In genomic region chr2:74554821-74555531, GRCh38 we compare ENCODE assay signal across 8 cellular contexts. TPM values are rescaled to one million over a fixed set of nuclear protein-coding genes. Genes with fewer than 3 reads are reported as not detected.
DNase-seq lines count a peak whose midpoint lies in the region; ATAC-seq, FAIRE-seq and TF ChIP-seq lines count a peak whose summit lies in the region.

No MANE protein-coding gene starts in this region.

- H4K20me1 ChIP-seq in GM23248 (ENCODE audit: insufficient read depth), result no peaks in the 10 kb centered on the region

- in situ Hi-C loops in GM23248 (cut with MboI), result no loop called here

- H3F3A ChIP-seq in GM23248 (ENCODE audit: insufficient read depth), result peaks cover 12% of the 10 kb centered on the region; the same call in 1 of the 2 replicates

- H3K4me3 ChIP-seq in GM23248, result peak overlapping the region; percentile 97
- H3K4me3 ChIP-seq in NB4 (ENCODE audit: low read depth, low read length), result peak overlapping the region; percentile 96
- H3K4me3 ChIP-seq in pancreas, result peak overlapping the region; percentile 59 to 93 (median 76)

- H3K9ac ChIP-seq in GM23248, result peak overlapping the region; percentile 83

- WGBS in GM23248 (ENCODE audit: low coverage in 1 of 2, low lambda C conversion rate in 2 of 2, missing lambda C conversion rate in 2 of 2), 2 experiments, result 17 to 21% methylated on average over 44 to 58 of the region's 58 CpGs
- 3 to 6% methylated on average over 48 to 58 of the region's 58 CpGs for WGBS in pancreas, 2 donors

- H3K4me1 ChIP-seq in GM23248 (ENCODE audit: insufficient read depth) (peaks cover 23% of the 10 kb centered on the region), pancreas (no peaks in the 10 kb centered on the region)

- DNase-seq in GM10266 (ENCODE audit: extremely low spot score), result peak; percentile 56
- DNase-seq in GM23248, result peak; percentile 67
- peak; percentile 75 for DNase-seq in NB4 (ENCODE audit: low read depth)
- DNase-seq in activated effector memory CD4-positive, alpha-beta T cell treated with anti-CD3 and anti-CD28 coated beads, Interleukin-2, amount 50 U/mL, for 16 hours, result peak; percentile 81
- DNase-seq in Right ventricle myocardium inferior (ENCODE audit: missing footprints), result peak; percentile 90
- peak; percentile 40 to 86 (median 66) for DNase-seq in pancreas
- no peak for DNase-seq in COLO829 (ENCODE audit: low spot score)
- no peak for DNase-seq in occipital lobe (lab: John Stamatoyannopoulos, UW)

- H3K27ac ChIP-seq in GM23248, result peak overlapping the region; percentile 87
- peak overlapping the region; percentile 65 to 77 (median 70) for H3K27ac ChIP-seq in pancreas

- H3K27me3 ChIP-seq in GM23248 (replicated peaks; ENCODE audit: insufficient read depth), result no peaks in the 10 kb centered on the region
- H3K27me3 ChIP-seq in pancreas, result no peaks in the 10 kb centered on the region

- no peaks in the 10 kb centered on the region for H3K9me3 ChIP-seq in GM23248 (ENCODE audit: low read depth)
- H3K9me3 ChIP-seq in pancreas, result no peaks in the 10 kb centered on the region

- H3K79me2 ChIP-seq in GM23248 (ENCODE audit: insufficient read depth), result peaks cover 50% of the 10 kb centered on the region

- no peak for TF ChIP-seq CTCF in GM10266 (IDR thresholded peaks at IDR 0.05; ENCODE audit: control insufficient read depth, insufficient read depth, low read depth, missing control alignments)
- TF ChIP-seq CTCF in NB4 (IDR thresholded peaks at IDR 0.05; ENCODE audit: low read depth, low read length), result no peak
- no peak for TF ChIP-seq CTCF in pancreas (IDR thresholded peaks at IDR 0.05)

- ATAC-seq in Right ventricle myocardium inferior (peak; percentile 26), pancreas (peak; percentile 65 to 77 (median 74))

- H3K4me2 ChIP-seq in GM23248 (ENCODE audit: unreplicated experiment), result peak overlapping the region; percentile 84

- H3K9me2 ChIP-seq in GM23248 (ENCODE audit: insufficient read depth), result no peaks in the 10 kb centered on the region

- peak overlapping the region; percentile 93 for H2AFZ ChIP-seq in GM23248

- FAIRE-seq in pancreas (lab: Jason Lieb, UNC), result no peak

- H3K36me3 ChIP-seq in GM23248 (ENCODE audit: low read depth), result no peaks in the 10 kb centered on the region
- H3K36me3 ChIP-seq in pancreas, result no peaks in the 10 kb centered on the region

- TF ChIP-seq POLR2A in NB4 (IDR thresholded peaks at IDR 0.05; ENCODE audit: extremely low read depth, insufficient read length), result peak; percentile 26

- intact Hi-C loops in Right ventricle myocardium inferior (cut with DNase I), result no loop called here
- intact Hi-C loops in pancreas (cut with DNase I), result no loop called here

RNA-seq across cellular contexts. Expression of gene DOK1, which starts 0.5 kb away (rescaled TPM):
- 32.2 and 40.3 TPM in 2 replicates for total RNA-seq in GM23248 (2014; rRNA removed; shearing (Covaris generic))
- 32.6 and 36.2 TPM in 2 replicates for polyA plus RNA-seq in GM23248 (2016; fragmentation: Nextera tagmentation; extraction: Ambion mirVana)
- total RNA-seq in Right ventricle myocardium inferior, result 4.9 TPM
- 10 to 100 TPM in 1 of 6 donors, 1 to 10 TPM in 5; 5.7 to 14.0 (median 7.4) TPM for total RNA-seq in pancreas
- polyA plus RNA-seq in pancreas, result 1 to 10 TPM; 7.1 to 8.5 TPM
- total RNA-seq in occipital lobe, result 3.4 TPM

RNA-seq across cellular contexts. Expression of gene LOXL3, which starts 1.2 kb away (rescaled TPM):
- 52.4 and 56.9 TPM in 2 replicates for total RNA-seq in GM23248 (2014; rRNA removed; shearing (Covaris generic))
- 55.2 and 57.2 TPM in 2 replicates for polyA plus RNA-seq in GM23248 (2016; fragmentation: Nextera tagmentation; extraction: Ambion mirVana)
- 4.8 TPM for total RNA-seq in Right ventricle myocardium inferior
- total RNA-seq in pancreas, result 1 to 10 TPM in 4 of 6 donors, under 1 TPM in 2; 0.35 to 7.5 (median 1.2) TPM
- 1 to 10 TPM; 2.0 TPM for polyA plus RNA-seq in pancreas
- 16.1 TPM for total RNA-seq in occipital lobe

RNA-seq across cellular contexts. Expression of gene HTRA2, which starts 25.2 kb away (rescaled TPM):
- total RNA-seq in GM23248 (2014; rRNA removed; shearing (Covaris generic)), result 23.0 and 35.2 TPM in 2 replicates
- 33.6 and 34.0 TPM in 2 replicates for polyA plus RNA-seq in GM23248 (2016; fragmentation: Nextera tagmentation; extraction: Ambion mirVana)
- 29.2 TPM for total RNA-seq in Right ventricle myocardium inferior
- total RNA-seq in pancreas, result 10 to 100 TPM in 4 of 6 donors, 1 to 10 TPM in 2; 8.5 to 17.6 (median 10.8) TPM
- 10 to 100 TPM; 16.9 to 24.3 TPM for polyA plus RNA-seq in pancreas
- total RNA-seq in occipital lobe, result 56.3 TPM

RNA-seq across cellular contexts. Expression of gene AUP1, which starts 25.5 kb away (rescaled TPM):
- 114 and 119 TPM in 2 replicates for total RNA-seq in GM23248 (2014; rRNA removed; shearing (Covaris generic))
- 119 and 122 TPM in 2 replicates for polyA plus RNA-seq in GM23248 (2016; fragmentation: Nextera tagmentation; extraction: Ambion mirVana)
- 53.7 TPM for total RNA-seq in Right ventricle myocardium inferior
- 10 to 100 TPM; 62.1 to 91.0 (median 67.9) TPM for total RNA-seq in pancreas
- 100 to 1,000 TPM; 246 to 258 TPM for polyA plus RNA-seq in pancreas
- total RNA-seq in occipital lobe, result 40.4 TPM

RNA-seq across cellular contexts. Expression of gene DQX1, which starts 28.9 kb away (rescaled TPM):
- total RNA-seq in GM23248 (2014; rRNA removed; shearing (Covaris generic)), result not detected in 2 replicates
- not detected in 2 replicates for polyA plus RNA-seq in GM23248 (2016; fragmentation: Nextera tagmentation; extraction: Ambion mirVana)
- total RNA-seq in Right ventricle myocardium inferior, result not detected
- under 1 TPM in 1 of 6 donors, not detected in 5; 0.16 TPM for total RNA-seq in pancreas
- under 1 TPM; 0.07 to 0.15 TPM for polyA plus RNA-seq in pancreas
- not detected for total RNA-seq in occipital lobe

Comparison
In these comparisons a context has a peak if more than half of its experiments do, and no peak if none do; other contexts are left out.
1. DNase-seq: peak in GM10266 (single experiment), GM23248 (single experiment), NB4 (single experiment), activated effector memory CD4-positive, alpha-beta T cell treated with anti-CD3 and anti-CD28 coated beads, Interleukin-2, amount 50 U/mL, for 16 hours (single experiment), Right ventricle myocardium inferior (single experiment) and pancreas (6 of 6); none in COLO829 (single experiment) and occipital lobe (single experiment).
2. Peak in every context shown above with its lines, with median percentiles within 50 percentile points of each other: H3K4me3 ChIP-seq.